In genomic region chr22:24486501-24486921, GRCh38 we compare ENCODE assay signal across 2 cellular contexts.
TF ChIP-seq lines count a peak whose summit lies in the region.

No MANE protein-coding gene starts in this region.

TF ChIP-seq in A549, 52 proteins besides CTCF, POLR2A, EP300 and RAD21 (continued from another document):
- no peak for TF ChIP-seq HOXB5 (CRISPR knock-in tag; IDR thresholded peaks at IDR 0.05)
- TF ChIP-seq REST (IDR thresholded peaks at IDR 0.05) = no peak
- TF ChIP-seq ATOH8 (CRISPR knock-in tag; IDR thresholded peaks at IDR 0.05; ENCODE audit: low read depth) = no peak
- no peak for TF ChIP-seq ZFP36 (IDR thresholded peaks at IDR 0.05; ENCODE audit: borderline replicate concordance, partially characterized antibody)
- TF ChIP-seq EHMT2 (IDR thresholded peaks at IDR 0.05; ENCODE audit: low read depth) = no peak
- TF ChIP-seq ZNF302 (CRISPR knock-in tag; IDR thresholded peaks at IDR 0.05) = no peak
- no peak for TF ChIP-seq MYC (IDR thresholded peaks at IDR 0.05; ENCODE audit: borderline replicate concordance, low read length)
- peak; percentile 34; the same call in 1 of the 2 replicates for TF ChIP-seq GATA3 (IDR thresholded peaks at IDR 0.05; ENCODE audit: borderline replicate concordance)

TF ChIP-seq in SK-N-SH treated with all-trans-retinoic acid at 6 μM for 48 hours, 23 proteins besides CTCF, POLR2A, EP300 and RAD21 (continued from another document):
- no peak for TF ChIP-seq CREB5 (CRISPR knock-in tag; IDR thresholded peaks at IDR 0.05; ENCODE audit: low read depth)
- TF ChIP-seq ARNTL (CRISPR knock-in tag; IDR thresholded peaks at IDR 0.05; ENCODE audit: borderline replicate concordance, low read depth) = no peak
- TF ChIP-seq RARB (CRISPR knock-in tag; IDR thresholded peaks at IDR 0.05) = no peak
- no peak for TF ChIP-seq SNAI2 (CRISPR knock-in tag; IDR thresholded peaks at IDR 0.05)
